8 cellular contexts compared by ENCODE assay signal in genomic region chr11:47409440-47410403, GRCh38. TPM values are rescaled to one million over a fixed set of nuclear protein-coding genes. Genes with fewer than 3 reads are reported as not detected.
DNase-seq lines count a peak whose midpoint lies in the region; ATAC-seq, FAIRE-seq and TF ChIP-seq lines count a peak whose summit lies in the region.

No MANE protein-coding gene starts in this region.

- H3K4me3 ChIP-seq in Peyer's patch (peak overlapping the region; percentile 72 to 82 (median 78)), esophagus (ENCODE audit: low read depth in 1 of 2, low read length in 2 of 2) (peak overlapping the region; percentile 5 to 63), prostate gland (peak overlapping the region; percentile 58 to 68)

- no peak for FAIRE-seq in urothelium cell line (lab: Jason Lieb, UNC)

- no peaks in the 10 kb centered on the region for H3K9me3 ChIP-seq in Peyer's patch
- no peaks in the 10 kb centered on the region for H3K9me3 ChIP-seq in esophagus (ENCODE audit: control insufficient read depth in 2 of 2, insufficient read depth in 1 of 2, low read depth in 1 of 2, low read length in 1 of 2)
- H3K9me3 ChIP-seq in prostate gland = no peaks in the 10 kb centered on the region

- no peaks in the 10 kb centered on the region for H3K27me3 ChIP-seq in Peyer's patch
- no peaks in the 10 kb centered on the region for H3K27me3 ChIP-seq in esophagus (ENCODE audit: control insufficient read depth in 1 of 2, insufficient read depth in 2 of 2, low read length in 2 of 2)
- H3K27me3 ChIP-seq in prostate gland (replicated peaks; ENCODE audit: insufficient read depth) = no peaks in the 10 kb centered on the region

- no peak for TF ChIP-seq CTCF in Peyer's patch (IDR thresholded peaks at IDR 0.05)
- TF ChIP-seq CTCF in prostate gland (IDR thresholded peaks at IDR 0.05) = no peak

- H3K36me3 ChIP-seq in Peyer's patch = peaks cover 0 to 17% (median 0%) of the 10 kb centered on the region in 3 donors
- peaks cover 0 to 3% of the 10 kb centered on the region in 2 donors for H3K36me3 ChIP-seq in esophagus (ENCODE audit: control insufficient read depth in 2 of 2, insufficient read depth in 2 of 2, low read length in 1 of 2)
- H3K36me3 ChIP-seq in prostate gland = peaks cover 0 to 3% of the 10 kb centered on the region in 2 donors

- no peak for ATAC-seq in GM19452 (IDR thresholded peaks at IDR 0.05; ENCODE audit: unreplicated experiment)

- WGBS in esophagus, 2 donors = 51 to 67% methylated on average over 31 to 32 of the region's 32 CpGs
- WGBS in prostate gland = 55% methylated on average over 32 of the region's 32 CpGs

- H3K4me1 ChIP-seq in Peyer's patch = peaks cover 0 to 30% (median 9%) of the 10 kb centered on the region in 4 donors
- peaks cover 7 to 18% of the 10 kb centered on the region in 2 donors for H3K4me1 ChIP-seq in esophagus (ENCODE audit: control insufficient read depth in 2 of 2, insufficient read depth in 2 of 2, low read length in 1 of 2)
- peaks cover 8% of the 10 kb centered on the region for H3K4me1 ChIP-seq in prostate gland (replicated peaks)

- H3K27ac ChIP-seq in Peyer's patch (peak overlapping the region; percentile 83 to 93 (median 88)), esophagus (ENCODE audit: low read depth in 2 of 2, low read length in 1 of 2) (peak overlapping the region; percentile 70 to 89), prostate gland (peak overlapping the region; percentile 90 to 94)

- intact Hi-C loops in prostate gland (cut with DNase I) = loop anchor here (5.0 to 10.0 kb wide), 2 partner anchors 37 to 145 kb away; partner anchors contain the start of gene CELF1

- no peak for TF ChIP-seq POLR2A in Peyer's patch (IDR thresholded peaks at IDR 0.05)
- TF ChIP-seq POLR2A in prostate gland (IDR thresholded peaks at IDR 0.05) = no peak

- DNase-seq in Daoy (ENCODE audit: low read depth) (peak; percentile 47), Peyer's patch (no peak), prostate gland (ENCODE audit: low spot score) (no peak), NCI-H446 treated with DMSO at 0.1 percent for 48 hours (lab: John Stamatoyannopoulos, UW) (no peak), urothelium cell line (ENCODE audit: low spot score) (no peak), iPS-NIHi7 (ENCODE audit: extremely low spot score) (no peak)

RNA-seq across cellular contexts. Expression of gene SLC39A13, which starts 1.3 kb away (rescaled TPM):
- 29.8 and 50.5 TPM in 2 replicates for total RNA-seq in Daoy (2014; rRNA removed; shearing (Covaris generic))
- total RNA-seq in Peyer's patch = 10 to 100 TPM; 19.8 to 56.6 (median 39.6) TPM
- 10 to 100 TPM; 14.3 to 21.1 TPM for polyA plus RNA-seq in esophagus
- 10 to 100 TPM; 53.1 to 93.7 TPM for total RNA-seq in prostate gland

RNA-seq across cellular contexts. Expression of gene PSMC3, which starts 16.5 kb away (rescaled TPM):
- total RNA-seq in Daoy (2014; rRNA removed; shearing (Covaris generic)) = 272 and 370 TPM in 2 replicates
- total RNA-seq in Peyer's patch (100 to 1,000 TPM in 1 of 4 donors, 10 to 100 TPM in 3; 47.6 to 121 (median 70.9) TPM), prostate gland (100 to 1,000 TPM in 1 of 2 donors, 10 to 100 TPM in 1; 99.2 to 133 TPM)
- 100 to 1,000 TPM in 1 of 2 donors, 10 to 100 TPM in 1; 90.3 to 137 TPM for polyA plus RNA-seq in esophagus

RNA-seq across cellular contexts. Expression of gene SPI1, which starts 31.4 kb away (rescaled TPM):
- not detected in 2 replicates for total RNA-seq in Daoy (2014; rRNA removed; shearing (Covaris generic))
- total RNA-seq in Peyer's patch (10 to 100 TPM in 1 of 4 donors, 1 to 10 TPM in 3; 2.6 to 27.2 (median 7.8) TPM), prostate gland (10 to 100 TPM in 1 of 2 donors, 1 to 10 TPM in 1; 6.8 to 13.4 TPM)
- 1 to 10 TPM; 3.9 to 6.8 TPM for polyA plus RNA-seq in esophagus

RNA-seq across cellular contexts. Expression of gene RAPSN, which starts 39.2 kb away (rescaled TPM):
- total RNA-seq in Daoy (2014; rRNA removed; shearing (Covaris generic)) = not detected in 2 replicates
- total RNA-seq in Peyer's patch = under 1 TPM in 2 of 4 donors, not detected in 2; 0.54 to 0.76 TPM
- polyA plus RNA-seq in esophagus = under 1 TPM; 0.13 to 0.16 TPM
- 1 to 10 TPM in 1 of 2 donors, not detected in 1; 1.3 TPM for total RNA-seq in prostate gland

RNA-seq across cellular contexts. Expression of gene MYBPC3, which starts 57.2 kb away (rescaled TPM):
- not detected in 2 replicates for total RNA-seq in Daoy (2014; rRNA removed; shearing (Covaris generic))
- total RNA-seq in Peyer's patch (not detected), prostate gland (under 1 TPM in 1 of 2 donors, not detected in 1; 0.91 TPM)
- polyA plus RNA-seq in esophagus = under 1 TPM; 0.04 to 0.08 TPM
